ENCODE assay signal across 19 cellular contexts in the genomic region with DNA sequence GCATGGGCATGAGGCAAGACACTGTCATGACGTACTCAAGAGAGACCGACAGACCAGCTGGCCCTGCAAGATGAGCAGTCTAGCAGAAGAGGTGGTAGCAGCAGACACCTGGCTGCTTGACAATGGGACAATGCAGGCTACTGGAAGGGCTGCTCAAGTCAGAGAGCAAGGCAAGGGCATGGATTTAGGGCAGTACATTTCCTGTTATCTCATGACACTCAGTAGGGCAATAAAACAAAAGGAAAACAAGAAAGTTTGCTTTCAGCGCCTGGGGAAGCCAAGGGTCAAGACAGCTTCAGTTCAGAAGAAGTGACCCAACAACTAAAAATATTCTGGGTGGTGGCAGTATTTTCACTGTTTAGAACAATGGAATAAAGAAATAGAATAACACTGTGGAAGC.
DNase-seq lines count a peak whose midpoint lies in the region; ATAC-seq and TF ChIP-seq lines count a peak whose summit lies in the region.
"Had no signal": no experiment of that assay in that cellular context is flagged by ENCODE, and none has a peak within 500 bp of the region (broad histone marks: within the 10 kb centered on the region; RNA-seq: fewer than 3 reads in every experiment).

No MANE protein-coding gene starts in this region.

- H3K27me3 Mint-ChIP-seq in Caco-2 (ENCODE audit: insufficient read depth, unreplicated experiment) (no peaks in the 10 kb centered on the region), nephron progenitor cell (ENCODE audit: low read depth, poor library complexity) (peaks cover 15% of the 10 kb centered on the region)
- H3K27me3 Mint-ChIP-seq: CD4-positive, alpha-beta memory T cell had no signal

- H3K9me3 Mint-ChIP-seq in Caco-2 (ENCODE audit: unreplicated experiment) (no peaks in the 10 kb centered on the region), nephron progenitor cell (peaks cover 14% of the 10 kb centered on the region)
- H3K9me3 Mint-ChIP-seq: CD4-positive, alpha-beta memory T cell; HFFc6 had no signal

- CTCF ChIA-PET in Caco-2 (lab: Charles Lee): interaction anchor here (0.6 kb wide), 1 partner anchor 36 kb away, joined by 3 read pairs; no protein-coding TSS in a partner anchor

- no peaks in the 10 kb centered on the region for H3K27me3 ChIP-seq in Caco-2 (replicated peaks; ENCODE audit: control insufficient read depth, insufficient read depth, low read length)
- H3K27me3 ChIP-seq in upper lobe of right lung: no peaks in the 10 kb centered on the region
- H3K27me3 ChIP-seq: BLaER1 had no signal

- H3K9me3 ChIP-seq in Caco-2: no peaks in the 10 kb centered on the region
- H3K9me3 ChIP-seq in upper lobe of right lung: no peaks in the 10 kb centered on the region
- H3K9me3 ChIP-seq: BLaER1 had no signal

- no peak overlapping the region for H3K4me3 Mint-ChIP-seq in Caco-2 (ENCODE audit: unreplicated experiment)
- no peak overlapping the region for H3K4me3 Mint-ChIP-seq in nephron progenitor cell
- H3K4me3 Mint-ChIP-seq: CD14-positive monocyte; CD4-positive, alpha-beta memory T cell; HFFc6 had no signal

- peak overlapping the region; percentile 7 for H3K27ac Mint-ChIP-seq in Caco-2 (ENCODE audit: unreplicated experiment)
- peak overlapping the region; percentile 21 for H3K27ac Mint-ChIP-seq in nephron progenitor cell
- H3K27ac Mint-ChIP-seq: CD14-positive monocyte; CD4-positive, alpha-beta memory T cell; HFFc6 had no signal

- no TSS peak for BruUV-seq in Caco-2 (replicated peaks; lab: Mats Ljungman, UMichigan)

- DNase-seq in Caco-2 (peak; percentile 71 to 73), cerebellum (ENCODE audit: low spot score) (peak; percentile 13), nephron progenitor cell (no peak), upper lobe of right lung (no peak), GDM1 (lab: John Stamatoyannopoulos, UW) (no peak), NCI-H1092 (lab: John Stamatoyannopoulos, UW) (no peak)
- DNase-seq: CD4-positive, alpha-beta memory T cell; DMS 273 treated with DMSO at 0.1 percent for 48 hours; DMS53; GF-D8; GOT3; H7; HFFc6 had no signal

- H3K27ac ChIP-seq in upper lobe of right lung: no peak overlapping the region
- H3K27ac ChIP-seq: 22Rv1, BLaER1, KMS-11 had no signal

- TF ChIP-seq CTCF in Caco-2 (IDR thresholded peaks at IDR 0.05; ENCODE audit: insufficient read depth in 1 of 2, low read depth in 1 of 2, low read length in 1 of 2, severe bottlenecking in 1 of 2, unreplicated experiment in 1 of 2) (no peak), nephron progenitor cell (IDR thresholded peaks at IDR 0.05) (no peak), upper lobe of right lung (IDR thresholded peaks at IDR 0.05) (no peak)

- H3K4me1 Mint-ChIP-seq in Caco-2 (ENCODE audit: low read depth, unreplicated experiment): peaks cover 30% of the 10 kb centered on the region
- peaks cover 55% of the 10 kb centered on the region for H3K4me1 Mint-ChIP-seq in nephron progenitor cell
- H3K4me1 Mint-ChIP-seq: CD14-positive monocyte; CD4-positive, alpha-beta memory T cell had no signal

- POLR2A ChIA-PET in Caco-2 (lab: Charles Lee): no interaction called here

- ATAC-seq in upper lobe of right lung: peak; percentile 10
- no peak for ATAC-seq in HG02840 (IDR thresholded peaks at IDR 0.05; ENCODE audit: low FRiP score, unreplicated experiment)
- ATAC-seq: HCT116 had no signal

- H3K36me3 Mint-ChIP-seq in Caco-2 (ENCODE audit: insufficient read depth, unreplicated experiment) (peaks cover 4% of the 10 kb centered on the region), nephron progenitor cell (ENCODE audit: low read depth) (no peaks in the 10 kb centered on the region)
- H3K36me3 Mint-ChIP-seq: CD14-positive monocyte; CD4-positive, alpha-beta memory T cell had no signal

- intact Hi-C loops in Caco-2 (cut with micrococcal nuclease; ENCODE audit: unreplicated experiment): loop anchor here (1.0 to 2.0 kb wide), 2 partner anchors 12 to 62 kb away; no protein-coding TSS in a partner anchor
- intact Hi-C loops in upper lobe of right lung (cut with DNase I): no loop called here

- H3K4me1 ChIP-seq in Caco-2 (peaks cover 20% of the 10 kb centered on the region), upper lobe of right lung (no peaks in the 10 kb centered on the region)
- H3K4me1 ChIP-seq: BLaER1 had no signal

- H3K36me3 ChIP-seq in Caco-2 (ENCODE audit: control insufficient read depth, insufficient read depth, low read length): no peaks in the 10 kb centered on the region
- no peaks in the 10 kb centered on the region for H3K36me3 ChIP-seq in upper lobe of right lung
- H3K36me3 ChIP-seq: BLaER1 had no signal

- no peak overlapping the region for H3K4me3 ChIP-seq in Caco-2 (ENCODE audit: low read depth, low read length)
- H3K4me3 ChIP-seq in upper lobe of right lung: no peak overlapping the region
- H3K4me3 ChIP-seq: BLaER1 had no signal

Comparison
In these comparisons a context has a peak if more than half of its experiments do, and no peak if none do; other contexts are left out.
1. DNase-seq: peak in Caco-2 (2 of 2) and cerebellum (single experiment); none in nephron progenitor cell (single experiment), upper lobe of right lung (single experiment), GDM1 (single experiment) and NCI-H1092 (single experiment).